In genomic region chr3:183278479-183279088, GRCh38 we compare ENCODE assay signal across 18 cellular contexts. TPM values are rescaled to one million over a fixed set of nuclear protein-coding genes. Genes with fewer than 3 reads are reported as not detected.
DNase-seq lines count a peak whose midpoint lies in the region; ATAC-seq, FAIRE-seq and TF ChIP-seq lines count a peak whose summit lies in the region.
"Had no signal": no experiment of that assay in that cellular context is flagged by ENCODE, and none has a peak within 500 bp of the region (broad histone marks: within the 10 kb centered on the region; RNA-seq: fewer than 3 reads in every experiment).

No MANE protein-coding gene starts in this region.

- intact Hi-C loops in mucosa of descending colon (cut with DNase I, micrococcal nuclease), result no loop called here

- H3K4me1 Mint-ChIP-seq in astrocyte (ENCODE audit: low read depth, unreplicated experiment), result peaks cover 17% of the 10 kb centered on the region
- H3K4me1 Mint-ChIP-seq: activated CD4-positive, alpha-beta memory T cell treated with anti-CD3 and anti-CD28 coated beads, Interleukin-2, amount 10 ng/mL, durations not matched to agents 7 days and 5 days had no signal

- no peak overlapping the region for H3K4me2 ChIP-seq in GM23248 (ENCODE audit: unreplicated experiment)
- no peak overlapping the region for H3K4me2 ChIP-seq in astrocyte (ENCODE audit: low read length)

- H3K9me3 ChIP-seq in GM23248 (ENCODE audit: low read depth), result no peaks in the 10 kb centered on the region
- H3K9me3 ChIP-seq in astrocyte (ENCODE audit: insufficient read depth, low read depth, low read length), result no peaks in the 10 kb centered on the region
- no peaks in the 10 kb centered on the region for H3K9me3 ChIP-seq in mucosa of descending colon
- H3K9me3 ChIP-seq: ascending aorta, gastrocnemius medialis, pancreas had no signal

- H3K27me3 Mint-ChIP-seq in astrocyte (ENCODE audit: low read depth, unreplicated experiment), result no peaks in the 10 kb centered on the region
- H3K27me3 Mint-ChIP-seq: activated CD4-positive, alpha-beta memory T cell treated with anti-CD3 and anti-CD28 coated beads, Interleukin-2, amount 10 ng/mL, durations not matched to agents 7 days and 5 days had no signal

- H2AFZ ChIP-seq in GM23248 (no peak overlapping the region), astrocyte (ENCODE audit: low read depth, low read length) (no peak overlapping the region)

- peaks cover 2% of the 10 kb centered on the region for H3K36me3 Mint-ChIP-seq in astrocyte (ENCODE audit: low read depth, unreplicated experiment)
- H3K36me3 Mint-ChIP-seq: CD8-positive, alpha-beta T cell had no signal

- H3K4me3 ChIP-seq in GM23248 (no peak overlapping the region), astrocyte (ENCODE audit: insufficient read depth, low read depth, low read length) (no peak overlapping the region), mucosa of descending colon (no peak overlapping the region)
- H3K4me3 ChIP-seq: ascending aorta, dorsolateral prefrontal cortex, gastrocnemius medialis, pancreas had no signal

- ATAC-seq in mucosa of descending colon, result peak; percentile 74
- no peak for ATAC-seq in GM21825 (IDR thresholded peaks at IDR 0.05; ENCODE audit: unreplicated experiment)
- ATAC-seq: CD8-positive, alpha-beta T cell; gastrocnemius medialis had no signal

- H3F3A ChIP-seq in GM23248 (ENCODE audit: insufficient read depth), result peaks cover 18% of the 10 kb centered on the region

- peak; percentile 77 for DNase-seq in GM23248
- DNase-seq in NCI-H2227 (lab: John Stamatoyannopoulos, UW; ENCODE audit: unreplicated experiment), result peak; percentile 20
- DNase-seq in astrocyte (ENCODE audit: low read depth), result peak; percentile 15
- DNase-seq in mucosa of descending colon, result no peak
- no peak for DNase-seq in NCI-H524 (lab: John Stamatoyannopoulos, UW)
- no peak for DNase-seq in GM20000 (ENCODE audit: low spot score)
- DNase-seq: activated CD4-positive, alpha-beta memory T cell treated with anti-CD3 and anti-CD28 coated beads, Interleukin-2, amount 10 ng/mL, durations not matched to agents 7 days and 5 days; CD8-positive, alpha-beta T cell; dorsolateral prefrontal cortex; gastrocnemius medialis; KBM-7; midbrain; pancreas; stimulated activated CD4-positive, alpha-beta T cell treated with anti-CD3 and anti-CD28 coated beads, Interleukin-12 subunit alpha, Interleukin-12 subunit beta, amount 100 ng/mL, for 4 hours; substantia nigra had no signal

- H3K4me1 ChIP-seq in GM23248 (ENCODE audit: insufficient read depth), result peaks cover 17% of the 10 kb centered on the region
- H3K4me1 ChIP-seq in astrocyte (ENCODE audit: insufficient read depth, low read length), result peaks cover 11% of the 10 kb centered on the region
- H3K4me1 ChIP-seq in mucosa of descending colon (ENCODE audit: low read depth), result peaks cover 9% of the 10 kb centered on the region
- H3K4me1 ChIP-seq: ascending aorta had no signal

- H3K4me3 Mint-ChIP-seq in astrocyte (ENCODE audit: unreplicated experiment), result no peak overlapping the region
- H3K4me3 Mint-ChIP-seq: activated CD4-positive, alpha-beta memory T cell treated with anti-CD3 and anti-CD28 coated beads, Interleukin-2, amount 10 ng/mL, durations not matched to agents 7 days and 5 days; CD8-positive, alpha-beta T cell had no signal

- H3K27ac ChIP-seq in GM23248, result peak overlapping the region; percentile 17
- H3K27ac ChIP-seq in astrocyte (ENCODE audit: low read depth, low read length), result no peak overlapping the region
- H3K27ac ChIP-seq: ascending aorta, dorsolateral prefrontal cortex, gastrocnemius medialis, pancreas had no signal

- no peak overlapping the region for H3K27ac Mint-ChIP-seq in astrocyte (ENCODE audit: unreplicated experiment)
- H3K27ac Mint-ChIP-seq: activated CD4-positive, alpha-beta memory T cell treated with anti-CD3 and anti-CD28 coated beads, Interleukin-2, amount 10 ng/mL, durations not matched to agents 7 days and 5 days; CD8-positive, alpha-beta T cell had no signal

- FAIRE-seq in astrocyte (lab: Jason Lieb, UNC), result no peak
- FAIRE-seq: H1, pancreas had no signal

- H3K27me3 ChIP-seq in GM23248 (replicated peaks; ENCODE audit: insufficient read depth) (no peaks in the 10 kb centered on the region), astrocyte (ENCODE audit: insufficient read depth, low read length) (no peaks in the 10 kb centered on the region)
- H3K27me3 ChIP-seq: ascending aorta, dorsolateral prefrontal cortex, gastrocnemius medialis, pancreas had no signal

- H3K9me3 Mint-ChIP-seq in astrocyte (ENCODE audit: unreplicated experiment), result no peaks in the 10 kb centered on the region
- H3K9me3 Mint-ChIP-seq: activated CD4-positive, alpha-beta memory T cell treated with anti-CD3 and anti-CD28 coated beads, Interleukin-2, amount 10 ng/mL, durations not matched to agents 7 days and 5 days; CD8-positive, alpha-beta T cell had no signal

- 0 to 1% methylated on average over 4 of the region's 4 CpGs for WGBS in GM23248 (ENCODE audit: low coverage in 1 of 2, low lambda C conversion rate in 2 of 2, missing lambda C conversion rate in 2 of 2), 2 experiments

- H3K9me2 ChIP-seq in GM23248 (ENCODE audit: insufficient read depth), result no peaks in the 10 kb centered on the region

- TF ChIP-seq CTCF in astrocyte (IDR thresholded peaks at IDR 0.05; ENCODE audit: insufficient read depth, low read depth, low read length), result no peak
- TF ChIP-seq CTCF in mucosa of descending colon (IDR thresholded peaks at IDR 0.05), result no peak
- TF ChIP-seq CTCF in GM20000 (IDR thresholded peaks at IDR 0.05; ENCODE audit: extremely low read depth, missing control alignments), result no peak

- H3K79me2 ChIP-seq in GM23248 (ENCODE audit: insufficient read depth) (no peaks in the 10 kb centered on the region), astrocyte (ENCODE audit: insufficient read depth, low read length) (no peaks in the 10 kb centered on the region)

- H4K20me1 ChIP-seq in GM23248 (ENCODE audit: insufficient read depth) (no peaks in the 10 kb centered on the region), astrocyte (ENCODE audit: insufficient read depth, low read length) (no peaks in the 10 kb centered on the region)

- H3K36me3 ChIP-seq in GM23248 (ENCODE audit: low read depth) (no peaks in the 10 kb centered on the region), astrocyte (ENCODE audit: insufficient read depth, low read length) (no peaks in the 10 kb centered on the region), mucosa of descending colon (ENCODE audit: low read depth) (no peaks in the 10 kb centered on the region)
- H3K36me3 ChIP-seq: ascending aorta, gastrocnemius medialis, pancreas had no signal

- in situ Hi-C loops in GM23248 (cut with MboI), result no loop called here

- no peak overlapping the region for H3K9ac ChIP-seq in GM23248
- no peak overlapping the region for H3K9ac ChIP-seq in astrocyte (ENCODE audit: low read length)

RNA-seq across cellular contexts. Expression of gene B3GNT5, which starts 25.5 kb away (rescaled TPM):
- 1.3 and 2.7 TPM in 2 replicates for total RNA-seq in GM23248 (2014; rRNA removed; shearing (Covaris generic))
- polyA plus RNA-seq in GM23248 (2016; fragmentation: Nextera tagmentation; extraction: Ambion mirVana), result 1.8 TPM in 2 replicates
- total RNA-seq in astrocyte (15.1 and 15.8 TPM in 2 replicates), mucosa of descending colon (10 to 100 TPM; 33.7 to 80.1 (median 71.2) TPM)

Comparison
In these comparisons a context has a peak if more than half of its experiments do, and no peak if none do; other contexts are left out.
1. DNase-seq: peak in GM23248 (single experiment), NCI-H2227 (single experiment) and astrocyte (single experiment); none in mucosa of descending colon (0 of 3), NCI-H524 (0 of 2) and GM20000 (single experiment).